10 cellular contexts compared by ENCODE assay signal in the genomic region with DNA sequence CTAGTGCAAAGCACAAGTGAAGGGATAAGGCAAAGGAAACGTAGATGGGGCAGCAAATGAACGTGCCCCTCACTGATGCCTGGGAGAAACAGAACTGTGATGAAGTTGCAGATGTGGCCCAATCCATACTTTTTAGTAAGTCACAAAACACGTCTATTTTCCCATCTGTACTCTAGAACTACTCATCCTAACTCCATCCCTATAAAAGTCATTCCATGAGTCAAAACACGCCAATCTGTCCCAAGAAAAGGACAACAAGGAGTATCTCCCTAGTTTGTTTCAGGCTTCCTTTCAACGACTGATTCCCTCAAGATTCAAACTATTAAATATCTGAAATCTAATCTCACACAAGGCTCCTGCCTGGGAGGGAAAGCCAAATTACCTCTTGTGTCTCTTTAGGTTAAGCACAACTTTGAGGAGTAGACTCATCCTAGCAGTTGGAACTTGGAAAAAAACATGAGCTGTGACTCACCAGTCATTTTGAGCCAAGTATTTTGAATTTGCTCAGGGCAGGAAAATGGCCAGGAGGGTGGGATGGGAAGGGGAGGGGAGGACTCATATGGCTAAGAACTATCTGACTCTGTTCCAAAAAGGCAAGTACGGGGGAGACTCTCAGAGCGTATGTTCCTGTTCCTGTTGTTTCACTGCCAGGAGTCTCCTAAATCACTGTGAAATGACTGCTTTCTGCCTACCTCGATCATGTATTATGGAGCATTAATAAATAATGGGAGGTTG.
DNase-seq lines count a peak whose midpoint lies in the region; TF ChIP-seq lines count a peak whose summit lies in the region.
"Had no signal": no experiment of that assay in that cellular context is flagged by ENCODE, and none has a peak within 500 bp of the region (broad histone marks: within the 10 kb centered on the region; RNA-seq: fewer than 3 reads in every experiment).

No MANE protein-coding gene starts in this region.

- H2AK5ac ChIP-seq in mesendoderm (ENCODE audit: low read length): no peak overlapping the region

- H3K9me3 Mint-ChIP-seq in type B pancreatic cell: no peaks in the 10 kb centered on the region
- H3K9me3 Mint-ChIP-seq in endothelial cell (ENCODE audit: unreplicated experiment): no peaks in the 10 kb centered on the region
- H3K9me3 Mint-ChIP-seq: dendritic cell treated with granulocyte-macrophage colony-stimulating factor and Interleukin-4, amounts not matched to agents 40 ng/mL and 50 ng/mL, for 4 days had no signal

- peaks cover 36% of the 10 kb centered on the region for H3K4me1 ChIP-seq in SJCRH30
- peaks cover 5% of the 10 kb centered on the region for H3K4me1 ChIP-seq in mesendoderm (ENCODE audit: control insufficient read depth, low read depth, low read length)

- H3K4me1 Mint-ChIP-seq in type B pancreatic cell (ENCODE audit: unreplicated experiment) (peaks cover 5% of the 10 kb centered on the region), endothelial cell (ENCODE audit: unreplicated experiment) (no peaks in the 10 kb centered on the region)

- H2BK120ac ChIP-seq in mesendoderm (ENCODE audit: low read depth, low read length): no peak overlapping the region

- H3K4me3 ChIP-seq in brain microvascular endothelial cell (ENCODE audit: low read depth, low read length): no peak overlapping the region
- no peak overlapping the region for H3K4me3 ChIP-seq in SJCRH30
- H3K4me3 ChIP-seq in mesendoderm (ENCODE audit: low read length): no peak overlapping the region
- H3K4me3 ChIP-seq: SK-N-MC had no signal

- no peak overlapping the region for H2BK5ac ChIP-seq in mesendoderm (ENCODE audit: low read length)

- no peak overlapping the region for H3K4ac ChIP-seq in mesendoderm (ENCODE audit: low read depth, low read length)

- no peak overlapping the region for H3K9ac ChIP-seq in mesendoderm (ENCODE audit: low read length)

- no peak overlapping the region for H4K5ac ChIP-seq in mesendoderm (ENCODE audit: low read length)

- no peak overlapping the region for H3K23ac ChIP-seq in mesendoderm (ENCODE audit: low read length)

- H3K27ac ChIP-seq in brain microvascular endothelial cell: peak overlapping the region; percentile 23
- H3K27ac ChIP-seq in SJCRH30: no peak overlapping the region
- H3K27ac ChIP-seq in mesendoderm (ENCODE audit: low read depth, low read length): no peak overlapping the region
- H3K27ac ChIP-seq: SK-N-MC had no signal

- H3K4me2 ChIP-seq in mesendoderm (ENCODE audit: low read length): no peak overlapping the region

- no CpG with 5 or more reads among the region's 8 CpGs for WGBS in mesendoderm (ENCODE audit: extremely low coverage, insufficient coverage, low lambda C conversion rate)

- in situ Hi-C loops in brain microvascular endothelial cell (cut with HindIII; ENCODE audit: low pct_ligation_motif_present, low sequenced_read_pairs): no loop called here

- H2BK15ac ChIP-seq in mesendoderm (replicated peaks; ENCODE audit: low read depth): no peak overlapping the region

- no peak for TF ChIP-seq CTCF in brain microvascular endothelial cell (IDR thresholded peaks at IDR 0.05; ENCODE audit: low read depth, low read length, missing control alignments)
- TF ChIP-seq CTCF in type B pancreatic cell (conservative IDR thresholded peaks at IDR 0.05): no peak
- no peak for TF ChIP-seq CTCF in endothelial cell (IDR thresholded peaks at IDR 0.05; ENCODE audit: unreplicated experiment)

- H3K27ac Mint-ChIP-seq in type B pancreatic cell: peak overlapping the region; percentile 55
- H3K27ac Mint-ChIP-seq in endothelial cell (ENCODE audit: unreplicated experiment): no peak overlapping the region
- H3K27ac Mint-ChIP-seq: dendritic cell treated with granulocyte-macrophage colony-stimulating factor and Interleukin-4, amounts not matched to agents 40 ng/mL and 50 ng/mL, for 4 days had no signal

- H3K36me3 Mint-ChIP-seq in type B pancreatic cell (no peaks in the 10 kb centered on the region), endothelial cell (ENCODE audit: low read depth, unreplicated experiment) (no peaks in the 10 kb centered on the region)

- H3K36me3 ChIP-seq in brain microvascular endothelial cell (replicated peaks) (no peaks in the 10 kb centered on the region), SJCRH30 (no peaks in the 10 kb centered on the region), mesendoderm (ENCODE audit: control insufficient read depth, insufficient read depth, low read length) (no peaks in the 10 kb centered on the region)

- no peaks in the 10 kb centered on the region for H3K79me2 ChIP-seq in mesendoderm (ENCODE audit: control insufficient read depth, insufficient read depth, low read length)

- DNase-seq in HS-5 (ENCODE audit: low read depth): peak; percentile 97
- DNase-seq in brain microvascular endothelial cell: peak; percentile 78
- DNase-seq in inferior parietal cortex (ENCODE audit: extremely low spot score): peak; percentile 50
- DNase-seq in type B pancreatic cell (ENCODE audit: extremely low spot score, unreplicated experiment): no peak
- DNase-seq in SJCRH30: no peak
- no peak for DNase-seq in mesendoderm
- DNase-seq in endothelial cell (ENCODE audit: low spot score): no peak
- DNase-seq: NCI-H1048 had no signal

- H3K56ac ChIP-seq in mesendoderm (ENCODE audit: low read length): no peak overlapping the region

- H3K9me3 ChIP-seq in SJCRH30 (replicated peaks): peaks cover 8% of the 10 kb centered on the region; the same call in 1 of the 2 replicates

- H3K27me3 Mint-ChIP-seq in type B pancreatic cell (no peaks in the 10 kb centered on the region), endothelial cell (ENCODE audit: unreplicated experiment) (peaks cover 2% of the 10 kb centered on the region)

- H3K4me3 Mint-ChIP-seq in type B pancreatic cell (no peak overlapping the region), endothelial cell (ENCODE audit: unreplicated experiment) (no peak overlapping the region)
- H3K4me3 Mint-ChIP-seq: dendritic cell treated with granulocyte-macrophage colony-stimulating factor and Interleukin-4, amounts not matched to agents 40 ng/mL and 50 ng/mL, for 4 days had no signal

- H3K79me1 ChIP-seq in mesendoderm (ENCODE audit: low read length): no peaks in the 10 kb centered on the region

- H4K8ac ChIP-seq in mesendoderm (ENCODE audit: low read depth, low read length): no peak overlapping the region

- no peak overlapping the region for H3K18ac ChIP-seq in mesendoderm (ENCODE audit: low read length)

- no peaks in the 10 kb centered on the region for H3K27me3 ChIP-seq in brain microvascular endothelial cell (replicated peaks)
- no peaks in the 10 kb centered on the region for H3K27me3 ChIP-seq in SJCRH30
- no peaks in the 10 kb centered on the region for H3K27me3 ChIP-seq in mesendoderm (ENCODE audit: insufficient read depth, low read length, poor library complexity)

Comparison
In these comparisons a context has a peak if more than half of its experiments do, and no peak if none do; other contexts are left out.
1. DNase-seq: peak in HS-5 (single experiment), brain microvascular endothelial cell (single experiment) and inferior parietal cortex (single experiment); none in type B pancreatic cell (single experiment), SJCRH30 (0 of 2), mesendoderm (single experiment) and endothelial cell (single experiment).